In genomic region chr2:12715878-12716249, GRCh38 we compare ENCODE assay signal across 8 cellular contexts. TPM values are rescaled to one million over a fixed set of nuclear protein-coding genes. Genes with fewer than 3 reads are reported as not detected.
DNase-seq lines count a peak whose midpoint lies in the region; ATAC-seq, FAIRE-seq and TF ChIP-seq lines count a peak whose summit lies in the region.

No MANE protein-coding gene starts in this region.

- in situ Hi-C loops in HAP-1 (cut with MboI; ENCODE audit: low sequenced_read_pairs) (no loop called here), HepG2 (cut with HindIII; ENCODE audit: extremely low pct_ligation_motif_present, low pct_unique_long_range_greater_than_20kb) (loop anchor here (5.0 kb wide), 1 partner anchor 884 kb away; no protein-coding TSS in a partner anchor)

- H3K9ac ChIP-seq in HepG2 (ENCODE audit: insufficient read depth, low read depth, low read length), result 0 out of 2 replicates have a peak overlapping the region, but pooled peaks have one; percentile 21

- peak; percentile 63 for ATAC-seq in HepG2

- H3K4me2 ChIP-seq in HepG2 (ENCODE audit: low read depth, low read length), result peak overlapping the region; percentile 95

- peaks cover 0 to 2% of the 10 kb centered on the region in 2 donors for H3K27me3 Mint-ChIP-seq in CD8-positive, alpha-beta memory T cell

- no peaks in the 10 kb centered on the region for H3K9me3 ChIP-seq in CD8-positive, alpha-beta memory T cell (ENCODE audit: low read length)
- H3K9me3 ChIP-seq in HAP-1 (no peaks in the 10 kb centered on the region), HepG2 (ENCODE audit: low read length) (no peaks in the 10 kb centered on the region)

- H3K9me3 Mint-ChIP-seq in CD8-positive, alpha-beta memory T cell, result peaks cover 0 to 2% (median 0%) of the 10 kb centered on the region in 5 donors

- peaks cover 45 to 63% (median 48%) of the 10 kb centered on the region in 3 donors for H3K4me1 Mint-ChIP-seq in CD8-positive, alpha-beta memory T cell

- no peaks in the 10 kb centered on the region for H4K20me1 ChIP-seq in HepG2 (ENCODE audit: insufficient read depth, low read length)

- CTCF ChIA-PET in CD8-positive, alpha-beta memory T cell (lab: Charles Lee), result interaction anchor here (0.8 to 4.2 kb wide), 47 partner anchors 9 to 887 kb away, joined by 3 to 76 read pairs (median 5); no protein-coding TSS in a partner anchor
- CTCF ChIA-PET in HepG2 (lab: Yijun Ruan, JAX; ENCODE audit: low intra/inter-chr PET ratio, low total read pairs), result no interaction called here

- peak overlapping the region; percentile 75 for H3K27ac ChIP-seq in CD8-positive, alpha-beta memory T cell (ENCODE audit: low read depth, low read length)
- H3K27ac ChIP-seq in cingulate gyrus (ENCODE audit: low read depth, low read length), result peak overlapping the region; percentile 91
- H3K27ac ChIP-seq in HepG2 (ENCODE audit: extremely low read length, insufficient read depth, low read length), result no peak overlapping the region

- H3K4me3 ChIP-seq in CD8-positive, alpha-beta memory T cell (ENCODE audit: low read length), result peak overlapping the region; percentile 69
- H3K4me3 ChIP-seq in HAP-1 (peak overlapping the region; percentile 60), HepG2 (replicated peaks in 1 of 3; ENCODE audit: insufficient read depth in 1 of 3, low read depth in 2 of 3, low read length in 3 of 3) (peak overlapping the region; percentile 39 to 71 (median 55))

- TF ChIP-seq EP300 in HepG2 (IDR thresholded peaks at IDR 0.05; ENCODE audit: low read depth in 2 of 2, low read length in 2 of 2) (no peak), HepG2 (CRISPR knock-in tag; IDR thresholded peaks at IDR 0.05; ENCODE audit: borderline replicate concordance) (no peak)

- no peaks in the 10 kb centered on the region for H3K79me2 ChIP-seq in HepG2 (ENCODE audit: insufficient read depth, low read length)

- intact Hi-C loops in HepG2 (cut with micrococcal nuclease; ENCODE audit: unreplicated experiment), result loop anchor here (1.0 to 5.0 kb wide), 6 partner anchors 63 to 887 kb away; no protein-coding TSS in a partner anchor

- peak overlapping the region; percentile 87 to 100 (median 96) for H3K27ac Mint-ChIP-seq in CD8-positive, alpha-beta memory T cell

- no peak overlapping the region for H2AFZ ChIP-seq in HepG2 (ENCODE audit: low read length)

- H3K36me3 ChIP-seq in CD8-positive, alpha-beta memory T cell (ENCODE audit: insufficient read depth, low read length), result no peaks in the 10 kb centered on the region
- H3K36me3 ChIP-seq in HAP-1 (replicated peaks) (no peaks in the 10 kb centered on the region), HepG2 (replicated peaks in 1 of 2; ENCODE audit: control insufficient read depth in 1 of 2, insufficient read depth in 2 of 2, low read length in 2 of 2) (no peaks in the 10 kb centered on the region)

- no TSS peak for BruUV-seq in HepG2 (replicated peaks; lab: Mats Ljungman, UMichigan)

- WGBS in HepG2 (ENCODE audit: low lambda C conversion rate), result 4% methylated on average over 10 of the region's 10 CpGs

- peaks cover 0 to 26% (median 5%) of the 10 kb centered on the region in 3 donors for H3K36me3 Mint-ChIP-seq in CD8-positive, alpha-beta memory T cell

- peaks cover 36% of the 10 kb centered on the region for H3K4me1 ChIP-seq in CD8-positive, alpha-beta memory T cell (ENCODE audit: insufficient read depth, low read length)
- H3K4me1 ChIP-seq in HAP-1 (peaks cover 8% of the 10 kb centered on the region), HepG2 (ENCODE audit: insufficient read depth, low read length) (peaks cover 25% of the 10 kb centered on the region)

- FAIRE-seq in HepG2 (lab: Jason Lieb, UNC), result no peak

- peak overlapping the region; percentile 88 to 100 (median 94) for H3K4me3 Mint-ChIP-seq in CD8-positive, alpha-beta memory T cell

- no peak for TF ChIP-seq POLR2A in HepG2 (IDR thresholded peaks at IDR 0.05; ENCODE audit: insufficient read depth in 1 of 2, low read depth in 2 of 2, low read length in 2 of 2)

- DNase-seq in CD8-positive, alpha-beta memory T cell, result peak; percentile 72 to 87 (median 74)
- peak; percentile 37 to 78 for DNase-seq in HAP-1 (ENCODE audit: low spot score in 2 of 2)
- DNase-seq in NCI-H2171 treated with DMSO at 0.1 percent for 48 hours (lab: John Stamatoyannopoulos, UW), result peak; percentile 78
- DNase-seq in activated CD4-positive, alpha-beta T cell treated with anti-CD3 and anti-CD28 coated beads for 24 hours (ENCODE audit: low read depth in 2 of 2), result peak; percentile 64 to 70
- DNase-seq in HepG2 (ENCODE audit: low spot score), result peak; percentile 54
- peak; percentile 82 for DNase-seq in stimulated activated CD4-positive, alpha-beta T cell treated with anti-CD3 and anti-CD28 coated beads, Interleukin-4, amount 100 ng/mL, for 1 hour
- no peak for DNase-seq in cerebellar nuclear complex (lab: John Stamatoyannopoulos, UW)

- POLR2A ChIA-PET in CD8-positive, alpha-beta memory T cell (lab: Charles Lee), result interaction anchor here (0.7 to 4.0 kb wide), 16 partner anchors 8 to 418 kb away, joined by 3 to 27 read pairs (median 4); no protein-coding TSS in a partner anchor
- POLR2A ChIA-PET in HepG2 (lab: Yijun Ruan, JAX), result no interaction called here

- peak; percentile 65 for TF ChIP-seq CTCF in HepG2 (CRISPR knock-in tag; IDR thresholded peaks at IDR 0.05)

- TF ChIP-seq RAD21 in HepG2 (CRISPR knock-in tag; IDR thresholded peaks at IDR 0.05), result no peak

- no peaks in the 10 kb centered on the region for H3K27me3 ChIP-seq in CD8-positive, alpha-beta memory T cell (ENCODE audit: insufficient read depth, low read length, poor library complexity, severe bottlenecking)
- no peaks in the 10 kb centered on the region for H3K27me3 ChIP-seq in HAP-1 (ENCODE audit: low read depth)
- H3K27me3 ChIP-seq in HepG2 (ENCODE audit: control insufficient read depth in 1 of 2, insufficient read depth in 2 of 2, low read length in 2 of 2), result peaks cover 6 to 45% of the 10 kb centered on the region in 2 experiments

TF ChIP-seq in HepG2, 621 proteins besides CTCF, POLR2A, EP300 and RAD21 (continues in another document):
- no peak for TF ChIP-seq HOXA7 (CRISPR knock-in tag; IDR thresholded peaks at IDR 0.05)
- TF ChIP-seq ZNF235 (CRISPR knock-in tag; IDR thresholded peaks at IDR 0.05; ENCODE audit: borderline replicate concordance), result no peak
- TF ChIP-seq, protein P1, sequence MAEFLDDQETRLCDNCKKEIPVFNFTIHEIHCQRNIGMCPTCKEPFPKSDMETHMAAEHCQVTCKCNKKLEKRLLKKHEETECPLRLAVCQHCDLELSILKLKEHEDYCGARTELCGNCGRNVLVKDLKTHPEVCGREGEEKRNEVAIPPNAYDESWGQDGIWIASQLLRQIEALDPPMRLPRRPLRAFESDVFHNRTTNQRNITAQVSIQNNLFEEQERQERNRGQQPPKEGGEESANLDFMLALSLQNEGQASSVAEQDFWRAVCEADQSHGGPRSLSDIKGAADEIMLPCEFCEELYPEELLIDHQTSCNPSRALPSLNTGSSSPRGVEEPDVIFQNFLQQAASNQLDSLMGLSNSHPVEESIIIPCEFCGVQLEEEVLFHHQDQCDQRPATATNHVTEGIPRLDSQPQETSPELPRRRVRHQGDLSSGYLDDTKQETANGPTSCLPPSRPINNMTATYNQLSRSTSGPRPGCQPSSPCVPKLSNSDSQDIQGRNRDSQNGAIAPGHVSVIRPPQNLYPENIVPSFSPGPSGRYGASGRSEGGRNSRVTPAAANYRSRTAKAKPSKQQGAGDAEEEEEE (CRISPR knock-in tag; IDR thresholded peaks at IDR 0.05; ENCODE audit: borderline replicate concordance), result no peak
- TF ChIP-seq HOXA9 (CRISPR knock-in tag; IDR thresholded peaks at IDR 0.05; ENCODE audit: borderline replicate concordance), result no peak
- TF ChIP-seq, protein P2, sequence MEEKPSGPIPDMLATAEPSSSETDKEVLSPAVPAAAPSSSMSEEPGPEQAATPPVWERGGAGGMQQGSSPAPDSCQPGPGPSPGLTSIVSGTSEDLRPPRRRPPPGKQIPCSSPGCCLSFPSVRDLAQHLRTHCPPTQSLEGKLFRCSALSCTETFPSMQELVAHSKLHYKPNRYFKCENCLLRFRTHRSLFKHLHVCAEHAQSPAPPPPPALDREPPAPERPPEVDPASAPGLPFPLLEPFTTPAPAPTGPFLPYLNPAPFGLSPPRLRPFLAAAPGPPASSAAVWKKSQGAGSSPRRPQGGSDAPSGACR (CRISPR knock-in tag; IDR thresholded peaks at IDR 0.05), result 0 out of 2 replicates have a peak, but pooled peaks have one; percentile 9
- no peak for TF ChIP-seq ZNF670 (CRISPR knock-in tag; IDR thresholded peaks at IDR 0.05; ENCODE audit: borderline replicate concordance)

RNA-seq across cellular contexts. Expression of gene TRIB2, which starts 0.9 kb away (rescaled TPM):
- total RNA-seq in CD8-positive, alpha-beta memory T cell, result 1 to 10 TPM; 9.4 to 9.6 TPM
- polyA plus RNA-seq in CD8-positive, alpha-beta memory T cell, result 48.6 TPM
- total RNA-seq in HepG2 (2016; rRNA removed; fragmentation: Illumina TruSeq; extraction: Trizol), result 1.3 and 2.3 TPM in 2 replicates
- total RNA-seq in HepG2 (2016; cell fraction: cytosol; rRNA removed; fragmentation: Illumina TruSeq; extraction: Trizol; ENCODE audit: low read depth), result 0.26 and 0.61 TPM in 2 replicates
- 1.2 and 1.3 TPM in 2 replicates for total RNA-seq in HepG2 (2016; cell fraction: insoluble cytoplasmic fraction; rRNA removed; fragmentation: Illumina TruSeq; extraction: Trizol)
- total RNA-seq in HepG2 (2016; cell fraction: membrane; rRNA removed; fragmentation: Illumina TruSeq; extraction: Trizol), result 0.77 and 1.2 TPM in 2 replicates
- total RNA-seq in HepG2 (2016; cell fraction: nucleus; rRNA removed; fragmentation: Illumina TruSeq; extraction: Trizol), result 1.6 and 3.2 TPM in 2 replicates
- polyA plus RNA-seq in HepG2 (2011; rRNA removed), result 0.68 and 1.1 TPM in 2 replicates
- polyA plus RNA-seq in HepG2 (2011; cell fraction: cytosol; rRNA removed), result 0.67 and 0.88 TPM in 2 replicates
- polyA plus RNA-seq in HepG2 (2011; cell fraction: nucleus; rRNA removed), result 3.9 and 4.0 TPM in 2 replicates
- polyA plus RNA-seq in HepG2 (2012), result 1.4 and 2.5 TPM in 2 replicates
- polyA plus RNA-seq in HepG2 (2016; cell fraction: cytosol; fragmentation: Illumina TruSeq; extraction: Trizol; ENCODE audit: low read depth), result 0.32 and 0.33 TPM in 2 replicates
- 1.0 and 1.4 TPM in 2 replicates for polyA plus RNA-seq in HepG2 (2016; cell fraction: insoluble cytoplasmic fraction; fragmentation: Illumina TruSeq; extraction: Trizol; ENCODE audit: low read depth)
- 1.3 TPM in 2 replicates for polyA plus RNA-seq in HepG2 (2016; cell fraction: membrane; fragmentation: Illumina TruSeq; extraction: Trizol; ENCODE audit: low read depth)
- polyA plus RNA-seq in HepG2 (2016; cell fraction: nucleus; fragmentation: Illumina TruSeq; extraction: Trizol; ENCODE audit: insufficient read depth, low read depth), result 4.2 and 4.5 TPM in 2 replicates
- polyA minus RNA-seq in HepG2 (2011; rRNA and poly(A)+ RNA removed; ENCODE audit: low replicate concordance), result 1.1 TPM in 1 of 2 replicates, not detected in the other
- 0.49 and 0.62 TPM in 2 replicates for polyA minus RNA-seq in HepG2 (2011; cell fraction: cytosol; rRNA and poly(A)+ RNA removed)
- 3.2 and 4.1 TPM in 2 replicates for polyA minus RNA-seq in HepG2 (2011; cell fraction: nucleus; rRNA and poly(A)+ RNA removed)

Comparison
In these comparisons a context has a peak if more than half of its experiments do, and no peak if none do; other contexts are left out.
1. DNase-seq: peak in CD8-positive, alpha-beta memory T cell (5 of 5), HAP-1 (2 of 2), NCI-H2171 treated with DMSO at 0.1 percent for 48 hours (single experiment), activated CD4-positive, alpha-beta T cell treated with anti-CD3 and anti-CD28 coated beads for 24 hours (2 of 2), HepG2 (single experiment) and stimulated activated CD4-positive, alpha-beta T cell treated with anti-CD3 and anti-CD28 coated beads, Interleukin-4, amount 100 ng/mL, for 1 hour (single experiment); none in cerebellar nuclear complex (0 of 2).
2. Peak in every context shown above with its lines, with median percentiles within 50 percentile points of each other: H3K4me3 ChIP-seq.